ENCODE assay signal across 10 cellular contexts in the genomic region with DNA sequence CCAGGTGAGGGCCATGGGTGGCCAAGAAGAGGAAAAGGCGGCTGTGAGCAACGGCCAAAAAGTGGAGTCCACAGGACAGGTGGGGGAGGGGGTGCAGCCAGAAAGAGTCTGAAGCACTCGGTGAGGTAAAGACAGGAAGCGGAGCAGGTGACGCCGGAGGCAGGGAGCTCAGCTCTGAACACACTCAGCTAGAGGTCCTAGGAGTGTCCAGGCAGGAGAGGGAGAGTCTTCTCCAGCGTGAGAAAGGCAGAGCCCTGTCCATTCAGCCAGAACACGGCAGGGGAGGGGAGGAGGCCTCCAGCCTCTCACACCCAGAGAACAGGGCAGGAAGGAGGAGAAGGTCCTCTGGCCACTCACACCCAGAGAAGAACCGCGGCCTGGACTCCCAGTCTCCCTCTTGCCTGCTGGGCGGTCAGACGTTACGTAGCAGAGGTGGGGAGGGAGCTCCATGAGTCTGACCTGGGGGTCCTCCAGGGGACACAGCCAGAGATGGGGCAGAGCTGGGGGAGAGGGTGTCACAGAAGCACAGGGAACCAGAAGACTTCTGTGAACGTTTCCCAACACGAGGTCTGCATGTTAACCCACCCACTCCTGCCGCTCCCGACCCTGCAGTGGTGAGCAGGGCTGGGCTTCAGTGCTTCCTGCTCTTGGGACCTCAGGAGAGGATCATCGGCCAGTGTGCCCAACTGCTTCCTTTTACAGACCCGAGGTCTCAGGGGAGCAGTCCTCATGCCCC.
DNase-seq lines count a peak whose midpoint lies in the region; ATAC-seq and TF ChIP-seq lines count a peak whose summit lies in the region.
"Had no signal": no experiment of that assay in that cellular context is flagged by ENCODE, and none has a peak within 500 bp of the region (broad histone marks: within the 10 kb centered on the region; RNA-seq: fewer than 3 reads in every experiment).

No MANE protein-coding gene starts in this region.

- peaks cover 96% of the 10 kb centered on the region for H3K36me3 Mint-ChIP-seq in dendritic cell treated with granulocyte-macrophage colony-stimulating factor and Interleukin-4, amounts not matched to agents 40 ng/mL and 50 ng/mL, for 4 days (ENCODE audit: low read depth)

- peak overlapping the region; percentile 75 for H3K4me3 Mint-ChIP-seq in dendritic cell treated with granulocyte-macrophage colony-stimulating factor and Interleukin-4, amounts not matched to agents 40 ng/mL and 50 ng/mL, for 4 days

- H3K4me3 ChIP-seq in heart right ventricle (no peak overlapping the region), lower lobe of right lung (no peak overlapping the region), urinary bladder (ENCODE audit: low read depth, low read length) (no peak overlapping the region), H7 (ENCODE audit: insufficient read depth, low read depth, low read length) (no peak overlapping the region)

- no peak for DNase-seq in heart right ventricle
- DNase-seq in left cardiac atrium, result no peak
- peak; percentile 74 for DNase-seq in lower lobe of right lung
- DNase-seq in H7, result no peak
- DNase-seq: activated CD4-positive, alpha-beta T cell treated with anti-CD3 and anti-CD28 coated beads for 1 hour; SW 1271 had no signal

- H3K4me1 ChIP-seq in heart right ventricle, result peaks cover 6 to 68% (median 45%) of the 10 kb centered on the region in 9 donors
- H3K4me1 ChIP-seq in lower lobe of right lung, result peaks cover 64% of the 10 kb centered on the region
- H3K4me1 ChIP-seq in urinary bladder (ENCODE audit: insufficient read depth), result no peaks in the 10 kb centered on the region

- peak overlapping the region in 9 of 10 donors; percentile 54 to 91 (median 78) for H3K27ac ChIP-seq in heart right ventricle
- H3K27ac ChIP-seq in lower lobe of right lung, result peak overlapping the region; percentile 74
- H3K27ac ChIP-seq in urinary bladder (ENCODE audit: low read depth), result peak overlapping the region; percentile 68

- WGBS in heart right ventricle, 2 donors, result 76 to 79% methylated on average over 19 of the region's 19 CpGs
- WGBS in urinary bladder, result 77% methylated on average over 19 of the region's 19 CpGs

- no peaks in the 10 kb centered on the region for H3K27me3 ChIP-seq in heart right ventricle
- no peaks in the 10 kb centered on the region for H3K27me3 ChIP-seq in lower lobe of right lung (ENCODE audit: low read depth)
- H3K27me3 ChIP-seq in H7 (ENCODE audit: control insufficient read depth, insufficient read depth, low read length), result no peaks in the 10 kb centered on the region

- no peaks in the 10 kb centered on the region for H3K27me3 Mint-ChIP-seq in dendritic cell treated with granulocyte-macrophage colony-stimulating factor and Interleukin-4, amounts not matched to agents 40 ng/mL and 50 ng/mL, for 4 days

- ATAC-seq in heart right ventricle (no peak), left cardiac atrium (no peak), lower lobe of right lung (peak; percentile 34 to 56), GM19455 (IDR thresholded peaks at IDR 0.05; ENCODE audit: unreplicated experiment) (no peak), HG03045 (IDR thresholded peaks at IDR 0.05; ENCODE audit: unreplicated experiment) (no peak)

- TF ChIP-seq CTCF in heart right ventricle (IDR thresholded peaks at IDR 0.05) (no peak), lower lobe of right lung (IDR thresholded peaks at IDR 0.05) (no peak)

- H3K9me3 Mint-ChIP-seq in dendritic cell treated with granulocyte-macrophage colony-stimulating factor and Interleukin-4, amounts not matched to agents 40 ng/mL and 50 ng/mL, for 4 days, result no peaks in the 10 kb centered on the region

- peaks cover 76% of the 10 kb centered on the region for H3K4me1 Mint-ChIP-seq in dendritic cell treated with granulocyte-macrophage colony-stimulating factor and Interleukin-4, amounts not matched to agents 40 ng/mL and 50 ng/mL, for 4 days (ENCODE audit: low read depth)

- H3K36me3 ChIP-seq in heart right ventricle (peaks cover 0 to 87% (median 19%) of the 10 kb centered on the region in 9 donors), lower lobe of right lung (peaks cover 63% of the 10 kb centered on the region), urinary bladder (ENCODE audit: insufficient read depth) (no peaks in the 10 kb centered on the region), H7 (replicated peaks; ENCODE audit: control insufficient read depth, insufficient read depth, low read length) (no peaks in the 10 kb centered on the region)

- H3K9me3 ChIP-seq in heart right ventricle, result no peaks in the 10 kb centered on the region
- no peaks in the 10 kb centered on the region for H3K9me3 ChIP-seq in lower lobe of right lung

- intact Hi-C loops in heart right ventricle (cut with DNase I) (no loop called here), left cardiac atrium (cut with DNase I) (no loop called here), lower lobe of right lung (cut with DNase I) (no loop called here)
- intact Hi-C loops in dendritic cell treated with granulocyte-macrophage colony-stimulating factor and Interleukin-4, amounts not matched to agents 40 ng/mL and 50 ng/mL, for 4 days (cut with micrococcal nuclease), result no loop called here

- H3K27ac Mint-ChIP-seq in dendritic cell treated with granulocyte-macrophage colony-stimulating factor and Interleukin-4, amounts not matched to agents 40 ng/mL and 50 ng/mL, for 4 days, result peak overlapping the region; percentile 93

Comparison
In these comparisons a context has a peak if more than half of its experiments do, and no peak if none do; other contexts are left out.
1. ATAC-seq: peak in lower lobe of right lung (2 of 2); none in heart right ventricle (0 of 8), left cardiac atrium (0 of 2), GM19455 (single experiment) and HG03045 (single experiment).
2. Peak in every context shown above with its lines, with median percentiles within 50 percentile points of each other: H3K27ac ChIP-seq.